In genomic region chr17:29847527-29847931, GRCh38 we compare ENCODE assay signal across 1 cellular context.
TF ChIP-seq lines count a peak whose summit lies in the region.

No MANE protein-coding gene starts in this region.

TF ChIP-seq in WTC11, 78 proteins besides CTCF, POLR2A, EP300 and RAD21 (continued from another document):
- TF ChIP-seq ZNF281 (CRISPR knock-in tag; IDR thresholded peaks at IDR 0.05) (no peak), ZNF317 (CRISPR knock-in tag; IDR thresholded peaks at IDR 0.05; ENCODE audit: borderline replicate concordance, low read depth) (no peak), FOXP1 (CRISPR knock-in tag; IDR thresholded peaks at IDR 0.05; ENCODE audit: borderline replicate concordance) (no peak), MAX (CRISPR knock-in tag; IDR thresholded peaks at IDR 0.05) (no peak), TEAD1 (CRISPR knock-in tag; IDR thresholded peaks at IDR 0.05) (no peak)
